Comparison of ENCODE assay signal across 28 cellular contexts in genomic region chr3:24139463-24140412, GRCh38.
A peak's percentile ranks its signal among the peaks of the same experiment; 100 is the strongest.
DNase-seq lines count a peak whose midpoint lies in the region; ATAC-seq and TF ChIP-seq lines count a peak whose summit lies in the region.
"Had no signal": no experiment of that assay in that cellular context is flagged by ENCODE, and none has a peak within 500 bp of the region (broad histone marks: within the 10 kb centered on the region; RNA-seq: fewer than 3 reads in every experiment).

No MANE protein-coding gene starts in this region.

- no peaks in the 10 kb centered on the region for H3K27me3 Mint-ChIP-seq in activated CD8-positive, alpha-beta T cell treated with anti-CD3 and anti-CD28 coated beads for 36 hours
- H3K27me3 Mint-ChIP-seq in neural progenitor cell (ENCODE audit: insufficient read depth, low read depth) = no peaks in the 10 kb centered on the region
- H3K27me3 Mint-ChIP-seq: activated CD4-positive, alpha-beta memory T cell treated with anti-CD3 and anti-CD28 coated beads for 36 hours; activated naive CD8-positive, alpha-beta T cell; activated T-helper 17 cell treated with anti-CD3 and anti-CD28 coated beads, Interleukin-2, amount 50 U/mL, for 72 hours had no signal

- 66 to 71% methylated on average over 4 of the region's 4 CpGs for WGBS in heart right ventricle, 2 donors
- WGBS in psoas muscle, 3 donors = 29 to 50% (median 36%) methylated on average over 4 of the region's 4 CpGs

- no peak overlapping the region for H3K4me3 Mint-ChIP-seq in activated CD8-positive, alpha-beta T cell treated with anti-CD3 and anti-CD28 coated beads for 36 hours
- no peak overlapping the region for H3K4me3 Mint-ChIP-seq in neural progenitor cell
- H3K4me3 Mint-ChIP-seq: activated CD4-positive, alpha-beta memory T cell treated with anti-CD3 and anti-CD28 coated beads for 36 hours; activated naive CD8-positive, alpha-beta T cell; activated T-helper 17 cell treated with anti-CD3 and anti-CD28 coated beads, Interleukin-2, amount 50 U/mL, for 72 hours; CD4-positive, alpha-beta memory T cell; T-helper 1 cell treated with Interleukin-12 subunit alpha and Interleukin-12 subunit beta and Interleukin-4 antibody, amounts not matched to agents 30 μg/mL and 1 μg/mL, for 36 hours had no signal

- no peak overlapping the region for H2AFZ ChIP-seq in neural progenitor cell (replicated peaks)

- H3K4me3 ChIP-seq in heart right ventricle (no peak overlapping the region), fibroblast of villous mesenchyme (ENCODE audit: low read depth, low read length) (no peak overlapping the region), psoas muscle (no peak overlapping the region), neural progenitor cell (no peak overlapping the region)
- H3K4me3 ChIP-seq: GM12878, smooth muscle cell had no signal

- no peaks in the 10 kb centered on the region for H3K9me3 Mint-ChIP-seq in activated CD8-positive, alpha-beta T cell treated with anti-CD3 and anti-CD28 coated beads for 36 hours
- H3K9me3 Mint-ChIP-seq in neural progenitor cell = no peaks in the 10 kb centered on the region
- H3K9me3 Mint-ChIP-seq: activated CD4-positive, alpha-beta memory T cell treated with anti-CD3 and anti-CD28 coated beads for 36 hours; activated T-helper 17 cell treated with anti-CD3 and anti-CD28 coated beads, Interleukin-2, amount 50 U/mL, for 72 hours; T-helper 1 cell treated with Interleukin-12 subunit alpha and Interleukin-12 subunit beta and Interleukin-4 antibody, amounts not matched to agents 30 μg/mL and 1 μg/mL, for 36 hours had no signal

- no peaks in the 10 kb centered on the region for H3F3A ChIP-seq in neural progenitor cell (ENCODE audit: low read depth)

- H3K4me2 ChIP-seq in neural progenitor cell = no peak overlapping the region
- H3K4me2 ChIP-seq: SK-N-SH, smooth muscle cell had no signal

- H3K9me3 ChIP-seq in heart right ventricle (no peaks in the 10 kb centered on the region), psoas muscle (no peaks in the 10 kb centered on the region), neural progenitor cell (ENCODE audit: low read depth) (no peaks in the 10 kb centered on the region)
- H3K9me3 ChIP-seq: SK-N-SH had no signal

- POLR2A ChIA-PET in activated CD8-positive, alpha-beta T cell treated with anti-CD3 and anti-CD28 coated beads for 36 hours (lab: Charles Lee) = no interaction called here

- DNase-seq in heart right ventricle = no peak
- DNase-seq in Right ventricle myocardium inferior (ENCODE audit: missing footprints) = no peak
- peak; percentile 79 for DNase-seq in fibroblast of villous mesenchyme (ENCODE audit: low read depth)
- no peak for DNase-seq in psoas muscle
- DNase-seq in activated CD8-positive, alpha-beta T cell treated with anti-CD3 and anti-CD28 coated beads for 36 hours = no peak
- DNase-seq in NCI-H446 treated with DMSO at 0.1 percent for 48 hours (lab: John Stamatoyannopoulos, UW) = no peak
- DNase-seq in neural progenitor cell (ENCODE audit: low spot score) = no peak
- DNase-seq: activated CD4-positive, alpha-beta memory T cell treated with anti-CD3 and anti-CD28 coated beads for 36 hours; activated CD4-positive, CD25-positive, alpha-beta regulatory T cell treated with anti-CD3 and anti-CD28 coated beads, Interleukin-2, amount 50 U/mL, for 72 hours; AML-193; caudate nucleus; CD4-positive, alpha-beta memory T cell; dermis blood vessel endothelial cell; EL; KBM-7; mammary epithelial cell; NCI-H1436; NCI-H2081 treated with DMSO at 0.1 percent for 48 hours; NCI-H446; NCI-H82; SK-N-SH; stimulated activated CD4-positive, alpha-beta T cell treated with anti-CD3 and anti-CD28 coated beads, Interleukin-2, amount 100 ng/mL, for 24 hours had no signal

- ATAC-seq in heart right ventricle (no peak), Right ventricle myocardium inferior (no peak), psoas muscle (peak in 1 of 4 donors; percentile 77), GM21786 (IDR thresholded peaks at IDR 0.05; ENCODE audit: unreplicated experiment) (no peak)
- no peak for ATAC-seq in activated CD8-positive, alpha-beta T cell treated with anti-CD3 and anti-CD28 coated beads for 36 hours
- ATAC-seq: activated T-helper 17 cell treated with anti-CD3 and anti-CD28 coated beads, Interleukin-2, amount 50 U/mL, for 72 hours; GM12878 had no signal

- no peaks in the 10 kb centered on the region for H3K79me2 ChIP-seq in neural progenitor cell (ENCODE audit: low read depth)

- H3K36me3 Mint-ChIP-seq in activated CD8-positive, alpha-beta T cell treated with anti-CD3 and anti-CD28 coated beads for 36 hours (ENCODE audit: low read depth) = no peaks in the 10 kb centered on the region
- no peaks in the 10 kb centered on the region for H3K36me3 Mint-ChIP-seq in neural progenitor cell
- H3K36me3 Mint-ChIP-seq: activated CD4-positive, alpha-beta memory T cell treated with anti-CD3 and anti-CD28 coated beads for 36 hours; CD4-positive, alpha-beta memory T cell had no signal

- intact Hi-C loops in heart right ventricle (cut with DNase I) = no loop called here
- intact Hi-C loops in Right ventricle myocardium inferior (cut with DNase I) = no loop called here
- intact Hi-C loops in psoas muscle (cut with DNase I) = no loop called here
- intact Hi-C loops in activated CD8-positive, alpha-beta T cell treated with anti-CD3 and anti-CD28 coated beads for 36 hours (cut with micrococcal nuclease) = no loop called here

- no peak for TF ChIP-seq CTCF in heart right ventricle (IDR thresholded peaks at IDR 0.05)
- no peak for TF ChIP-seq CTCF in fibroblast of villous mesenchyme (IDR thresholded peaks at IDR 0.05; ENCODE audit: insufficient read depth, low read depth, low read length)
- no peak for TF ChIP-seq CTCF in psoas muscle (IDR thresholded peaks at IDR 0.05)
- TF ChIP-seq CTCF in activated CD8-positive, alpha-beta T cell treated with anti-CD3 and anti-CD28 coated beads for 36 hours (IDR thresholded peaks at IDR 0.05) = no peak
- TF ChIP-seq CTCF in neural progenitor cell (IDR thresholded peaks at IDR 0.05) = no peak

- H3K4me1 Mint-ChIP-seq in activated CD8-positive, alpha-beta T cell treated with anti-CD3 and anti-CD28 coated beads for 36 hours (ENCODE audit: low read depth) = peaks cover 2% of the 10 kb centered on the region
- H3K4me1 Mint-ChIP-seq in neural progenitor cell = no peaks in the 10 kb centered on the region
- H3K4me1 Mint-ChIP-seq: activated T-helper 17 cell treated with anti-CD3 and anti-CD28 coated beads, Interleukin-2, amount 50 U/mL, for 72 hours; CD4-positive, alpha-beta memory T cell had no signal

- H3K4me1 ChIP-seq in heart right ventricle = peaks cover 0 to 40% (median 12%) of the 10 kb centered on the region in 9 donors
- H3K4me1 ChIP-seq in psoas muscle = peaks cover 52% of the 10 kb centered on the region
- H3K4me1 ChIP-seq in neural progenitor cell = no peaks in the 10 kb centered on the region

- CTCF ChIA-PET in activated CD8-positive, alpha-beta T cell treated with anti-CD3 and anti-CD28 coated beads for 36 hours (lab: Charles Lee) = no interaction called here

- H3K27me3 ChIP-seq in heart right ventricle (no peaks in the 10 kb centered on the region), psoas muscle (ENCODE audit: insufficient read depth in 3 of 3, low read length in 2 of 3) (no peaks in the 10 kb centered on the region), neural progenitor cell (no peaks in the 10 kb centered on the region)

- no peak overlapping the region for H3K9ac ChIP-seq in neural progenitor cell
- H3K9ac ChIP-seq: SK-N-SH had no signal

- H3K27ac ChIP-seq in heart right ventricle (peak overlapping the region in 7 of 10 donors; percentile 3 to 75 (median 63)), psoas muscle (peak overlapping the region; percentile 74), neural progenitor cell (no peak overlapping the region)

- H3K36me3 ChIP-seq in heart right ventricle = peaks cover 0 to 24% (median 0%) of the 10 kb centered on the region in 9 donors
- peaks cover 2 to 25% of the 10 kb centered on the region in 2 donors for H3K36me3 ChIP-seq in psoas muscle (ENCODE audit: insufficient read depth in 1 of 2, low read depth in 1 of 2)
- H3K36me3 ChIP-seq in neural progenitor cell = no peaks in the 10 kb centered on the region

- no peak overlapping the region for H3K27ac Mint-ChIP-seq in activated CD8-positive, alpha-beta T cell treated with anti-CD3 and anti-CD28 coated beads for 36 hours
- no peak overlapping the region for H3K27ac Mint-ChIP-seq in neural progenitor cell
- H3K27ac Mint-ChIP-seq: activated CD4-positive, alpha-beta memory T cell treated with anti-CD3 and anti-CD28 coated beads for 36 hours; activated naive CD8-positive, alpha-beta T cell; activated T-helper 17 cell treated with anti-CD3 and anti-CD28 coated beads, Interleukin-2, amount 50 U/mL, for 72 hours; CD4-positive, alpha-beta memory T cell; T-helper 1 cell treated with Interleukin-12 subunit alpha and Interleukin-12 subunit beta and Interleukin-4 antibody, amounts not matched to agents 30 μg/mL and 1 μg/mL, for 36 hours had no signal

- no peaks in the 10 kb centered on the region for H4K20me1 ChIP-seq in neural progenitor cell (ENCODE audit: low read depth)
